8 cellular contexts compared by ENCODE assay signal in the genomic region with DNA sequence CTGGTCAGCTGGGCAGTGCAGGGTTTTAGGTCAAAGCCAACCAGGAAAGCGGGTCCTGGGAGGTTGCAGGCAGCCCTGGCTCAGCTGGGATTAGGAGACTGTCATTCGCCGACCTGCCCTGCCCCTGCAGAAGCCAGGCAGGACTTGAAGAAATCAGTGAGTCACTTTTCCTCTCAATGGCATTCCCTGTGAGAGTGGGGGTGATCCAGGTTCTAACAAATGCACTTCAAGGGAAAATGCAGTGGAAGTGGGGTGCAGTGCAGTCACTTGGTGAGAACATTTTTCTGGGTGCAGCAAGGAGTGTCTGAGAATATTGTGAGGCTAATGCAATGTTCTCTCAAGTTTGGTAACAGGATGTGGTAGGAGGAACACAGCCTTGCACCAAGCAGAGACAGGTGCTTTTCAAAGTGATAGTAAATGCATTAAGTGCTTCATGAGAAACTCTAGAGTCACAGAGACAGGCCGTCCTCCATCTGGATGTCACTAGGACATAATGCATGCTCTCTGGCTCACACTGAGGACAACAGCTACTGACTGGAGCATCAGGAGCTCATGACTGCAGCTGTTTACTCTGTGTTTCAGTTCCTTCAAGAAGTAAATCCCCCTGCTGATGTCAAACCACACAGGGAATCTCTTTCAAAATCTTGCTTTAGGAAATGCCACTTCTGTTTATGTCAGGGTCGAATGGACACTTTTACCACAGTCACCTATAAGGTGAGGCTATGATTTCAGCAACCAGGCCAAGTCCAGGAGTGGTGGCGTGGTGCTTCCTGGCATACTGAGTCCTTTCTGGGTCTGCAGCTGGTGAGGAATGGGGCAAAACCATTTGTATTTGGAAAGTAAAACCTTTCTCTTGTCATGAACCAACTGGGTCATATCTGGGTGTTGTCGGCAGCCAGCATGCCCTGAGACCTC. TPM values are rescaled to one million over a fixed set of nuclear protein-coding genes. Genes with fewer than 3 reads are reported as not detected.
DNase-seq lines count a peak whose midpoint lies in the region; ATAC-seq and TF ChIP-seq lines count a peak whose summit lies in the region.

No MANE protein-coding gene starts in this region.

- CTCF ChIA-PET in OCI-LY7 (lab: Charles Lee; ENCODE audit: unreplicated experiment): no interaction called here

- no peaks in the 10 kb centered on the region for H4K20me1 ChIP-seq in OCI-LY7 (ENCODE audit: insufficient read depth, low read length)

- intact Hi-C loops in OCI-LY7 (cut with micrococcal nuclease; ENCODE audit: unreplicated experiment): loop anchor here (1.0 to 5.0 kb wide), 2 partner anchors 20 to 54 kb away; no protein-coding TSS in a partner anchor

- peak; percentile 80 for ATAC-seq in HG02870 (IDR thresholded peaks at IDR 0.05; ENCODE audit: unreplicated experiment)
- peak; percentile 92 for ATAC-seq in effector memory CD8-positive, alpha-beta T cell (replicated peaks)

- no peaks in the 10 kb centered on the region for H3K36me3 ChIP-seq in OCI-LY7 (ENCODE audit: insufficient read depth, low read length)
- no peaks in the 10 kb centered on the region for H3K36me3 ChIP-seq in thymus (ENCODE audit: control insufficient read depth, insufficient read depth)

- BruUV-seq in OCI-LY7 (replicated peaks; lab: Mats Ljungman, UMichigan): no TSS peak

- peak overlapping the region; percentile 92 to 96 for H3K27ac Mint-ChIP-seq in effector memory CD8-positive, alpha-beta T cell
- no peak overlapping the region for H3K27ac Mint-ChIP-seq in nephron progenitor cell

- no peaks in the 10 kb centered on the region for H3K9me3 ChIP-seq in OCI-LY7 (ENCODE audit: low read length)
- H3K9me3 ChIP-seq in thymus (ENCODE audit: control insufficient read depth): no peaks in the 10 kb centered on the region

- H2AFZ ChIP-seq in OCI-LY7 (ENCODE audit: low read length): peak overlapping the region; percentile 79

- no peaks in the 10 kb centered on the region for H3K27me3 Mint-ChIP-seq in effector memory CD8-positive, alpha-beta T cell
- peaks cover 8% of the 10 kb centered on the region for H3K27me3 Mint-ChIP-seq in nephron progenitor cell (ENCODE audit: low read depth, poor library complexity)

- H3K79me2 ChIP-seq in OCI-LY7 (ENCODE audit: insufficient read depth, low read depth, low read length): no peaks in the 10 kb centered on the region

- H3K4me1 Mint-ChIP-seq in effector memory CD8-positive, alpha-beta T cell (ENCODE audit: low read depth in 2 of 2): peaks cover 39 to 57% of the 10 kb centered on the region in 2 donors
- H3K4me1 Mint-ChIP-seq in nephron progenitor cell: peaks cover 40% of the 10 kb centered on the region

- H3K9me2 ChIP-seq in OCI-LY7 (ENCODE audit: insufficient read depth, low read length): no peaks in the 10 kb centered on the region

- H3K4me1 ChIP-seq in OCI-LY7 (ENCODE audit: insufficient read depth, low read length, poor library complexity, severe bottlenecking) (peaks cover 26% of the 10 kb centered on the region), thymus (ENCODE audit: control insufficient read depth, insufficient read depth, low read length) (peaks cover 38% of the 10 kb centered on the region)

- H3K4me2 ChIP-seq in OCI-LY7 (ENCODE audit: low read length): peak overlapping the region; percentile 71

- H3K27ac ChIP-seq in OCI-LY7 (ENCODE audit: low read depth, low read length, poor library complexity, severe bottlenecking): peak overlapping the region; percentile 83
- H3K27ac ChIP-seq in thymus (ENCODE audit: low read depth): peak overlapping the region; percentile 100

- peak overlapping the region; percentile 69 to 71 for H3K4me3 Mint-ChIP-seq in effector memory CD8-positive, alpha-beta T cell
- H3K4me3 Mint-ChIP-seq in nephron progenitor cell: no peak overlapping the region

- POLR2A ChIA-PET in OCI-LY7 (lab: Charles Lee): interaction anchor here (0.6 to 1.4 kb wide), 3 partner anchors 18 to 116 kb away, joined by 3 read pairs; no protein-coding TSS in a partner anchor

- peak overlapping the region; percentile 37 for H3K4me3 ChIP-seq in OCI-LY7 (ENCODE audit: low read depth, low read length, poor library complexity, severe bottlenecking)
- H3K4me3 ChIP-seq in thymus (ENCODE audit: low read length): peak overlapping the region; percentile 21

- no peaks in the 10 kb centered on the region for H3K27me3 ChIP-seq in thymus (ENCODE audit: control insufficient read depth, insufficient read depth)

- TF ChIP-seq CTCF in OCI-LY7 (conservative IDR thresholded peaks at IDR 0.05; ENCODE audit: low read length): no peak
- TF ChIP-seq CTCF in nephron progenitor cell (IDR thresholded peaks at IDR 0.05): no peak

- WGBS in thymus: 50% methylated on average over 7 of the region's 7 CpGs

- DNase-seq in stimulated activated CD4-positive, alpha-beta T cell treated with anti-CD3 and anti-CD28 coated beads, Interleukin-4, amount 100 ng/mL, for 24 hours: peak; percentile 49
- no peak for DNase-seq in stimulated activated CD4-positive, alpha-beta T cell treated with anti-CD3 and anti-CD28 coated beads, Interleukin-2, amount 100 ng/mL, for 48 hours
- DNase-seq in OCI-LY7 (ENCODE audit: low spot score) (peak; percentile 91), NCI-H187 treated with DMSO at 0.1 percent for 48 hours (lab: John Stamatoyannopoulos, UW) (no peak), nephron progenitor cell (no peak)
- DNase-seq in effector memory CD8-positive, alpha-beta T cell: peak; percentile 33 to 46 (median 38)

- no peaks in the 10 kb centered on the region for H3K9me3 Mint-ChIP-seq in effector memory CD8-positive, alpha-beta T cell
- peaks cover 13% of the 10 kb centered on the region for H3K9me3 Mint-ChIP-seq in nephron progenitor cell

- peaks cover 7% of the 10 kb centered on the region for H3K36me3 Mint-ChIP-seq in effector memory CD8-positive, alpha-beta T cell (ENCODE audit: insufficient read depth)
- peaks cover 23% of the 10 kb centered on the region for H3K36me3 Mint-ChIP-seq in nephron progenitor cell (ENCODE audit: low read depth)

RNA-seq across cellular contexts. Expression of a gene that starts 16.7 kb away (rescaled TPM):
- 0.51 and 1.3 TPM in 2 replicates for total RNA-seq in OCI-LY7 (2014; rRNA removed; shearing (Covaris generic))
- 2.0 and 2.2 TPM in 2 replicates for total RNA-seq in OCI-LY7 (2022)
- polyA plus RNA-seq in thymus: 7.1 TPM

RNA-seq across cellular contexts. Expression of a gene that starts 59.2 kb away (rescaled TPM):
- total RNA-seq in OCI-LY7 (2014; rRNA removed; shearing (Covaris generic)): 81.0 and 89.3 TPM in 2 replicates
- total RNA-seq in OCI-LY7 (2022): 123 and 137 TPM in 2 replicates
- polyA plus RNA-seq in thymus: 49.6 TPM

Comparison
In these comparisons a context has a peak if more than half of its experiments do, and no peak if none do; other contexts are left out.
1. DNase-seq: peak in stimulated activated CD4-positive, alpha-beta T cell treated with anti-CD3 and anti-CD28 coated beads, Interleukin-4, amount 100 ng/mL, for 24 hours (single experiment), OCI-LY7 (single experiment) and effector memory CD8-positive, alpha-beta T cell (3 of 3); none in stimulated activated CD4-positive, alpha-beta T cell treated with anti-CD3 and anti-CD28 coated beads, Interleukin-2, amount 100 ng/mL, for 48 hours (0 of 2), NCI-H187 treated with DMSO at 0.1 percent for 48 hours (single experiment) and nephron progenitor cell (single experiment).